Comparison of ENCODE assay signal across 15 cellular contexts in the genomic region with DNA sequence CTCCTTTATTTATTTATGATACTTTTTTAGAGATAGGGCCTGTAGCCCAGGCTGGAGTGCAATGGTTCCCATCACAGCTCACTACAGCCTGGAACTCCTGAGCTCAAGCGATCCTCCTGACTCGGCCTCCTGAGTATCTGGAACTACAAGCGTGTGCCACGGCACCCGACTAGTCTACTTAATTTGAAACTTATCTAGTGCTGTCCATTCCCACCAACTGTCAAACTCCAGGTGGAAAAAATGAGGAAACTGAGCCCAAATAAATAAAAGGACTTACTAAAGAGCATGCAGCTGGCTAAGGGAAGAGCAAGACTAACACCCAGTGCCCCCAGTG. TPM values are rescaled to one million over a fixed set of nuclear protein-coding genes. Genes with fewer than 3 reads are reported as not detected.
DNase-seq lines count a peak whose midpoint lies in the region; ATAC-seq and TF ChIP-seq lines count a peak whose summit lies in the region.
"Had no signal": no experiment of that assay in that cellular context is flagged by ENCODE, and none has a peak within 500 bp of the region (broad histone marks: within the 10 kb centered on the region; RNA-seq: fewer than 3 reads in every experiment).

No MANE protein-coding gene starts in this region.

- DNase-seq in T-cell (no peak), right cardiac atrium (no peak), gastrocnemius medialis (no peak), Kasumi-1 (lab: John Stamatoyannopoulos, UW) (no peak), ACHN (no peak)
- DNase-seq in activated CD8-positive, alpha-beta memory T cell treated with anti-CD3 and anti-CD28 coated beads, Interleukin-2, amount 50 U/mL, for 4 hours, result no peak
- no peak for DNase-seq in effector CD8-positive, alpha-beta T cell (lab: John Stamatoyannopoulos, UW)
- DNase-seq: activated CD4-positive, alpha-beta memory T cell treated with anti-CD3 and anti-CD28 coated beads, Interleukin-2, amount 10 ng/mL, durations not matched to agents 7 days and 5 days; HCEC 1CT; MV-4-11; stimulated activated CD4-positive, alpha-beta T cell treated with anti-CD3 and anti-CD28 coated beads, Interleukin-12 subunit alpha, Interleukin-12 subunit beta, amount 100 ng/mL, for 4 hours had no signal

- H3K9me3 ChIP-seq in right cardiac atrium (ENCODE audit: control insufficient read depth, low read length), result no peaks in the 10 kb centered on the region
- no peaks in the 10 kb centered on the region for H3K9me3 ChIP-seq in gastrocnemius medialis

- POLR2A ChIA-PET in T-cell (lab: Charles Lee), result interaction anchor here in 1 of 2 donors (0.8 kb wide), 1 partner anchor 70 kb away, joined by 3 read pairs; no protein-coding TSS in a partner anchor

- peaks cover 7% of the 10 kb centered on the region for H3K4me1 ChIP-seq in right cardiac atrium (ENCODE audit: control insufficient read depth, insufficient read depth, low read length)
- peaks cover 24 to 35% of the 10 kb centered on the region in 2 donors for H3K4me1 ChIP-seq in gastrocnemius medialis

- no peaks in the 10 kb centered on the region for H3K27me3 Mint-ChIP-seq in T-cell
- H3K27me3 Mint-ChIP-seq: activated naive CD8-positive, alpha-beta T cell had no signal

- no peak for TF ChIP-seq POLR2A in gastrocnemius medialis (IDR thresholded peaks at IDR 0.05)

- peaks cover 7% of the 10 kb centered on the region for H3K36me3 Mint-ChIP-seq in T-cell

- H3K27ac Mint-ChIP-seq in T-cell, result peak overlapping the region; percentile 90 to 94

- H3K4me3 ChIP-seq in right cardiac atrium (ENCODE audit: low read length) (no peak overlapping the region), gastrocnemius medialis (no peak overlapping the region)

- TF ChIP-seq CTCF in C4-2B (conservative IDR thresholded peaks at IDR 0.05) (no peak), gastrocnemius medialis (IDR thresholded peaks at IDR 0.05 in 4 of 5, conservative IDR thresholded peaks at IDR 0.05 in 1 of 5) (no peak)

- CTCF ChIA-PET in T-cell (lab: Charles Lee), result interaction anchor here (0.5 to 2.3 kb wide), 5 partner anchors 16 to 1709 kb away, joined by 3 to 9 read pairs (median 3); no protein-coding TSS in a partner anchor

- H3K36me3 ChIP-seq in gastrocnemius medialis, result no peaks in the 10 kb centered on the region

- in situ Hi-C loops in gastrocnemius medialis (cut with MboI; ENCODE audit: low sequenced_read_pairs in 4 of 4) (loop anchor here in 3 of 4 donors (25.0 kb wide), 3 partner anchors 128 to 1422 kb away; a partner anchor contains a TSS), ACHN (cut with HindIII; ENCODE audit: low pct_ligation_motif_present, low pct_unique_long_range_greater_than_20kb, low sequenced_read_pairs) (no loop called here)

- no peak for ATAC-seq in T-cell (replicated peaks in 1 of 4)
- ATAC-seq in right cardiac atrium, result no peak
- ATAC-seq in gastrocnemius medialis, result no peak

- no peaks in the 10 kb centered on the region for H3K9me3 Mint-ChIP-seq in T-cell
- H3K9me3 Mint-ChIP-seq: activated CD4-positive, alpha-beta memory T cell treated with anti-CD3 and anti-CD28 coated beads, Interleukin-2, amount 10 ng/mL, durations not matched to agents 7 days and 5 days; T-helper 1 cell treated with Interleukin-12 subunit alpha and Interleukin-12 subunit beta and Interleukin-4 antibody, amounts not matched to agents 30 μg/mL and 1 μg/mL, for 36 hours had no signal

- H3K27me3 ChIP-seq in right cardiac atrium (ENCODE audit: control insufficient read depth, insufficient read depth), result no peaks in the 10 kb centered on the region
- H3K27me3 ChIP-seq in gastrocnemius medialis, result no peaks in the 10 kb centered on the region

- peak overlapping the region; percentile 76; the same call in 1 of the 2 replicates for H3K27ac ChIP-seq in C4-2B
- peak overlapping the region; percentile 30 for H3K27ac ChIP-seq in right cardiac atrium (ENCODE audit: low read length)
- H3K27ac ChIP-seq in gastrocnemius medialis, result peak overlapping the region; percentile 87 to 95 (median 94)

- intact Hi-C loops in right cardiac atrium (cut with DNase I) (no loop called here), gastrocnemius medialis (cut with DNase I; ENCODE audit: low total_unique reads) (no loop called here)

- WGBS in right cardiac atrium, result 79% methylated on average over 5 of the region's 5 CpGs

- peaks cover 27 to 38% (median 37%) of the 10 kb centered on the region in 3 donors for H3K4me1 Mint-ChIP-seq in T-cell

- H3K4me3 Mint-ChIP-seq in T-cell, result peak overlapping the region in 2 of 3 donors; percentile 73 to 81

RNA-seq across cellular contexts. Expression of a gene that starts 1.5 kb away (rescaled TPM):
- total RNA-seq in T-cell (10 to 100 TPM; 39.1 to 59.6 (median 57.7) TPM), right cardiac atrium (10 to 100 TPM; 14.8 to 61.8 (median 40.7) TPM), gastrocnemius medialis (10 to 100 TPM; 11.4 to 84.6 (median 11.8) TPM)
- polyA plus RNA-seq in right cardiac atrium, result 29.3 TPM
- polyA plus RNA-seq: neural cell had no signal

RNA-seq across cellular contexts. Expression of a gene that starts 22.5 kb away (rescaled TPM):
- total RNA-seq in T-cell (not detected), right cardiac atrium (under 1 TPM in 1 of 4 donors, not detected in 3; 0.44 TPM), gastrocnemius medialis (1 to 10 TPM in 1 of 4 donors, under 1 TPM in 1, not detected in 2; 0.20 to 3.0 TPM)
- 0.27 TPM for polyA plus RNA-seq in right cardiac atrium
- total RNA-seq: activated CD4-positive, alpha-beta memory T cell treated with anti-CD3 and anti-CD28 coated beads, Interleukin-2, amount 10 ng/mL, durations not matched to agents 7 days and 5 days had no signal
- polyA plus RNA-seq: neural cell had no signal

Comparison
In these comparisons a context has a peak if more than half of its experiments do, and no peak if none do; other contexts are left out.
1. H3K27ac ChIP-seq: peak in every context shown above with its lines; median percentile 94 in gastrocnemius medialis; 76 in C4-2B; 30 in right cardiac atrium.